9 cellular contexts compared by ENCODE assay signal in genomic region chr2:219362524-219363164, GRCh38. TPM values are rescaled to one million over a fixed set of nuclear protein-coding genes. Genes with fewer than 3 reads are reported as not detected.
A peak's percentile ranks its signal among the peaks of the same experiment; 100 is the strongest.
DNase-seq lines count a peak whose midpoint lies in the region; ATAC-seq and TF ChIP-seq lines count a peak whose summit lies in the region.
"Had no signal": no experiment of that assay in that cellular context is flagged by ENCODE, and none has a peak within 500 bp of the region (broad histone marks: within the 10 kb centered on the region; RNA-seq: fewer than 3 reads in every experiment).

No MANE protein-coding gene starts in this region.

- POLR2A ChIA-PET in HEK293T (lab: Yijun Ruan, JAX): interaction anchor here (1.4 kb wide), 1 partner anchor 68 kb away, joined by 3 read pairs; no protein-coding TSS in a partner anchor

- CTCF ChIA-PET in HEK293T (lab: Yijun Ruan, JAX): no interaction called here

- H3K9me3 ChIP-seq in MG63 (no peaks in the 10 kb centered on the region), mucosa of descending colon (no peaks in the 10 kb centered on the region)

- in situ Hi-C loops in GM13976 (cut with MboI; ENCODE audit: low sequenced_read_pairs, unreplicated experiment): no loop called here

- H3K27me3 ChIP-seq in MG63: peaks cover 19% of the 10 kb centered on the region

- intact Hi-C loops in mucosa of descending colon (cut with DNase I, micrococcal nuclease): no loop called here

- DNase-seq in GM13976 (ENCODE audit: low spot score): peak; percentile 31
- peak; percentile 95 for DNase-seq in HCEC 1CT
- DNase-seq in MG63: peak; percentile 97
- peak; percentile 90 for DNase-seq in astrocyte of the hippocampus (ENCODE audit: low read depth, low spot score)
- DNase-seq in mucosa of descending colon: peak; percentile 42 to 64 (median 56)
- no peak for DNase-seq in activated T-cell treated with anti-CD3 and anti-CD28 coated beads, Interleukin-2, amount 50 U/mL, for 1 hour
- no peak for DNase-seq in HEK293T (ENCODE audit: extremely low spot score)
- DNase-seq in NCI-H2081 treated with DMSO at 0.1 percent for 48 hours (lab: John Stamatoyannopoulos, UW): no peak

- no peak overlapping the region for H3K4me3 ChIP-seq in MG63
- no peak overlapping the region for H3K4me3 ChIP-seq in mucosa of descending colon

- H3K36me3 ChIP-seq in MG63 (no peaks in the 10 kb centered on the region), mucosa of descending colon (ENCODE audit: low read depth) (no peaks in the 10 kb centered on the region)

- peak; percentile 73 for ATAC-seq in mucosa of descending colon

- no peak for TF ChIP-seq CTCF in GM13976 (IDR thresholded peaks at IDR 0.05; ENCODE audit: borderline replicate concordance, control extremely low read depth, extremely low read depth, insufficient read depth, missing control alignments)
- TF ChIP-seq CTCF in mucosa of descending colon (IDR thresholded peaks at IDR 0.05): no peak

- peaks cover 4% of the 10 kb centered on the region for H3K4me1 ChIP-seq in mucosa of descending colon (ENCODE audit: low read depth)

TF ChIP-seq in HEK293T, 16 proteins besides CTCF, POLR2A, EP300 and RAD21:
- TF ChIP-seq ELF4 (IDR thresholded peaks at IDR 0.05) (no peak), CTBP1 (IDR thresholded peaks at IDR 0.05; ENCODE audit: borderline replicate concordance) (no peak), SUZ12 (IDR thresholded peaks at IDR 0.05) (no peak), L3MBTL2 (conservative IDR thresholded peaks at IDR 0.05) (no peak)
TF ChIP-seq in HEK293T: peak in this region for 0.

RNA-seq across cellular contexts. Expression of gene DNPEP, which starts 25.1 kb away (rescaled TPM):
- 56.4 and 73.1 TPM in 2 replicates for total RNA-seq in MG63 (2014; rRNA removed; shearing (Covaris generic); ENCODE audit: low replicate concordance)
- 100 to 1,000 TPM in 2 of 3 donors, 10 to 100 TPM in 1; 75.7 to 127 (median 125) TPM for total RNA-seq in mucosa of descending colon

RNA-seq across cellular contexts. Expression of gene RESP18, which starts 30.1 kb away (rescaled TPM):
- total RNA-seq in MG63 (2014; rRNA removed; shearing (Covaris generic); ENCODE audit: low replicate concordance): not detected in 2 replicates
- not detected for total RNA-seq in mucosa of descending colon
- total RNA-seq: kidney epithelial cell had no signal

RNA-seq across cellular contexts. Expression of gene PTPRN, which starts 53.4 kb away (rescaled TPM):
- total RNA-seq in MG63 (2014; rRNA removed; shearing (Covaris generic); ENCODE audit: low replicate concordance): not detected in 2 replicates
- 10 to 100 TPM in 1 of 3 donors, 1 to 10 TPM in 1, under 1 TPM in 1; 0.72 to 13.0 (median 1.0) TPM for total RNA-seq in mucosa of descending colon

RNA-seq across cellular contexts. Expression of gene DES, which starts 55.5 kb away (rescaled TPM):
- 3.8 and 22.6 TPM in 2 replicates for total RNA-seq in MG63 (2014; rRNA removed; shearing (Covaris generic); ENCODE audit: low replicate concordance)
- total RNA-seq in mucosa of descending colon: 1,000 to 10,000 TPM in 1 of 3 donors, 100 to 1,000 TPM in 1, 10 to 100 TPM in 1; 65.4 to 4,715 (median 359) TPM

Comparison
In these comparisons a context has a peak if more than half of its experiments do, and no peak if none do; other contexts are left out.
1. DNase-seq: peak in GM13976 (single experiment), HCEC 1CT (single experiment), MG63 (single experiment), astrocyte of the hippocampus (single experiment) and mucosa of descending colon (3 of 3); none in activated T-cell treated with anti-CD3 and anti-CD28 coated beads, Interleukin-2, amount 50 U/mL, for 1 hour (single experiment), HEK293T (single experiment) and NCI-H2081 treated with DMSO at 0.1 percent for 48 hours (single experiment).